ENCODE assay signal across 22 cellular contexts in the genomic region with DNA sequence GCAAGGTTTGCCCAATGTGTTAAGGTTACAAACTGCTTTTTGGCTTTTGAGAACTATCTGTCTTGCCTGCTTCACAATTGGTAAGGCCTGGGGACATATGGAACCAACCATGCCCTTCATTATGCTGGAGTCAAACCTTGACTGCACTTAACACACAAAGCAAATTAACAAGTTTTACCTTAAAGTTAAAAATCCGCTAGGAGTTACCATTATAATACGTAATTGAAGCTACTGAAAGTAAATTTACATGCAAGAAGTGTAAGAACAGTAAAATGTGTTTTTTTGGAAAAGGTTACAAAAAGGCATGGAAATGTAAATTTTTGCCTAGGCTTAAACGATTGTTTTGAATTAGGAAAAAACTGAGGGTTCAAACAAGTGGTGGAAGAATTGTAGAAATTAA.
"Had no signal": no experiment of that assay in that cellular context is flagged by ENCODE, and none has a peak within 500 bp of the region (broad histone marks: within the 10 kb centered on the region; RNA-seq: fewer than 3 reads in every experiment).

No MANE protein-coding gene starts in this region.

- H3K4me1 ChIP-seq: colonic mucosa, esophagus squamous epithelium, gastrocnemius medialis, heart right ventricle, left lung, lower lobe of right lung had no signal

- FAIRE-seq: keratinocyte had no signal

- ATAC-seq: esophagus mucosa, gastrocnemius medialis, heart right ventricle, left cardiac atrium, left lung, left ventricle myocardium superior, lower lobe of right lung, mucosa of descending colon had no signal

- DNase-seq: colonic mucosa; cortex of kidney; effector CD8-positive, alpha-beta T cell; erythroblast; esophagus squamous epithelium; foreskin fibroblast; foreskin melanocyte; gastrocnemius medialis; glutamatergic neuron; head of caudate nucleus; heart right ventricle; hippocampal formation; left cardiac atrium; left lung; left ventricle myocardium superior; lower lobe of right lung; mesenchymal stem cell; mucosa of descending colon; naive B cell had no signal

- H3K4me3 ChIP-seq: colonic mucosa, esophagus squamous epithelium, gastrocnemius medialis, heart right ventricle, left lung, lower lobe of right lung, mucosa of descending colon had no signal

- H3K27ac ChIP-seq: colonic mucosa, epithelial cell of prostate, esophagus squamous epithelium, gastrocnemius medialis, heart right ventricle, left lung, lower lobe of right lung had no signal

- H3K27me3 ChIP-seq: colonic mucosa had no signal

- H3K36me3 ChIP-seq: colonic mucosa, esophagus squamous epithelium, gastrocnemius medialis, heart right ventricle, left lung, lower lobe of right lung had no signal

- H3K9me3 ChIP-seq: colonic mucosa, esophagus squamous epithelium, gastrocnemius medialis, heart right ventricle, left lung, lower lobe of right lung, mucosa of descending colon had no signal
